17 cellular contexts compared by ENCODE assay signal in the genomic region with DNA sequence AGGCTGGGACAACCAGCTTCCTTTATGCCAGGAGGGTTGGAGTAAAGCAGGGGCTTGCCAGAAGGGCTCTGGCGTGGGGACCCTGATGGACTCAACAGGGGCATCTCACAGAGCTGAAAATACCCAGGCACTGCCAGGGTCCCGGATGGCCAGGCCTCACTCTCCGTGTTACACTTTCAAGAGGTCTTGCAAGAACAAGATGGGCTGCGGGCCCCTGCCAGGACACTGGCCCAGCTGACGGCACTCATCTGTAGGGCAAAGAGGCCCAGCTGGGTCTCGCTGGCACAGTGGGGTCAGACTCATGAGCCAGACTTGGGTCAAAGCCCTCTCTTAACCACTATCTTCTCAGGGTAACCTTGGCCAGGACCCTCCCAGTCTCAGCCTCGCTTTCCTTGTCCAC.
DNase-seq lines count a peak whose midpoint lies in the region; ATAC-seq, FAIRE-seq and TF ChIP-seq lines count a peak whose summit lies in the region.
"Had no signal": no experiment of that assay in that cellular context is flagged by ENCODE, and none has a peak within 500 bp of the region (broad histone marks: within the 10 kb centered on the region; RNA-seq: fewer than 3 reads in every experiment).

No MANE protein-coding gene starts in this region.

- CTCF ChIA-PET in CD4-positive, alpha-beta T cell (lab: Charles Lee): no interaction called here

- H3K27ac Mint-ChIP-seq in CD4-positive, alpha-beta T cell: peak overlapping the region; percentile 89
- H3K27ac Mint-ChIP-seq in stimulated activated naive B cell treated with anti-CD40 and anti-IgM and Interleukin-4, amounts not matched to agents 10 μg/mL and 1 μg/mL and 100 μg/mL, for 72 hours: peak overlapping the region; percentile 77
- no peak overlapping the region for H3K27ac Mint-ChIP-seq in neural progenitor cell

- dilution Hi-C loops in keratinocyte (cut with MboI; ENCODE audit: extremely low pct_ligation_motif_present, low sequenced_read_pairs): no loop called here

- H3K4me1 ChIP-seq in keratinocyte (ENCODE audit: control insufficient read depth, extremely low read depth, insufficient read depth, low read length) (peaks cover 41% of the 10 kb centered on the region), neural progenitor cell (peaks cover 24% of the 10 kb centered on the region)

- POLR2A ChIA-PET in CD4-positive, alpha-beta T cell (lab: Charles Lee): interaction anchor here (0.9 to 2.1 kb wide), 3 partner anchors 65 to 89 kb away, joined by 3 to 6 read pairs (median 4); no protein-coding TSS in a partner anchor

- no peaks in the 10 kb centered on the region for H3K9me3 ChIP-seq in CD4-positive, alpha-beta T cell (ENCODE audit: control insufficient read depth, low read length)
- H3K9me3 ChIP-seq in keratinocyte (ENCODE audit: control insufficient read depth, low read depth, low read length) (no peaks in the 10 kb centered on the region), neural progenitor cell (ENCODE audit: low read depth) (no peaks in the 10 kb centered on the region)
- H3K9me3 ChIP-seq: mucosa of descending colon had no signal

- H3K4me3 ChIP-seq in keratinocyte (ENCODE audit: control insufficient read depth in 2 of 3, extremely low read depth in 1 of 3, insufficient read depth in 2 of 3, low read depth in 1 of 3, low read length in 3 of 3) (no peak overlapping the region), neural progenitor cell (no peak overlapping the region)
- H3K4me3 ChIP-seq: GM12878, mucosa of descending colon had no signal

- H3K4me3 Mint-ChIP-seq in CD4-positive, alpha-beta T cell: no peak overlapping the region
- H3K4me3 Mint-ChIP-seq in stimulated activated naive B cell treated with anti-CD40 and anti-IgM and Interleukin-4, amounts not matched to agents 10 μg/mL and 1 μg/mL and 100 μg/mL, for 72 hours: no peak overlapping the region
- no peak overlapping the region for H3K4me3 Mint-ChIP-seq in neural progenitor cell

- no peak overlapping the region for H3K27ac ChIP-seq in CD4-positive, alpha-beta T cell (ENCODE audit: low read depth, low read length)
- H3K27ac ChIP-seq in caudate nucleus (ENCODE audit: low read depth, low read length) (peak overlapping the region; percentile 46), keratinocyte (ENCODE audit: control insufficient read depth, insufficient read depth, low read length) (peak overlapping the region; percentile 89), neural progenitor cell (no peak overlapping the region)

- no peak for FAIRE-seq in keratinocyte (lab: Jason Lieb, UNC)
- FAIRE-seq: colon, GM12878 had no signal

- H3K27me3 Mint-ChIP-seq in CD4-positive, alpha-beta T cell: no peaks in the 10 kb centered on the region
- no peaks in the 10 kb centered on the region for H3K27me3 Mint-ChIP-seq in stimulated activated naive B cell treated with anti-CD40 and anti-IgM and Interleukin-4, amounts not matched to agents 10 μg/mL and 1 μg/mL and 100 μg/mL, for 72 hours
- H3K27me3 Mint-ChIP-seq in neural progenitor cell (ENCODE audit: insufficient read depth, low read depth): peaks cover 2% of the 10 kb centered on the region

- H3K9ac ChIP-seq in keratinocyte (ENCODE audit: control insufficient read depth, extremely low read depth, insufficient read depth, low read length) (no peak overlapping the region), neural progenitor cell (no peak overlapping the region)

- peaks cover 12% of the 10 kb centered on the region for H3K36me3 Mint-ChIP-seq in CD4-positive, alpha-beta T cell (ENCODE audit: low read depth)
- H3K36me3 Mint-ChIP-seq in stimulated activated naive B cell treated with anti-CD40 and anti-IgM and Interleukin-4, amounts not matched to agents 10 μg/mL and 1 μg/mL and 100 μg/mL, for 72 hours: peaks cover 18 to 21% of the 10 kb centered on the region in 2 donors
- peaks cover 4% of the 10 kb centered on the region for H3K36me3 Mint-ChIP-seq in neural progenitor cell

- no peak for ATAC-seq in CD4-positive, alpha-beta T cell (ENCODE audit: poor library complexity)
- no peak for ATAC-seq in stimulated activated naive B cell treated with anti-CD40 and anti-IgM and Interleukin-4, amounts not matched to agents 10 μg/mL and 1 μg/mL and 100 μg/mL, for 72 hours (replicated peaks)
- ATAC-seq: GM12878, mucosa of descending colon had no signal

- H3K9me3 Mint-ChIP-seq in CD4-positive, alpha-beta T cell: no peaks in the 10 kb centered on the region
- H3K9me3 Mint-ChIP-seq in stimulated activated naive B cell treated with anti-CD40 and anti-IgM and Interleukin-4, amounts not matched to agents 10 μg/mL and 1 μg/mL and 100 μg/mL, for 72 hours: no peaks in the 10 kb centered on the region
- no peaks in the 10 kb centered on the region for H3K9me3 Mint-ChIP-seq in neural progenitor cell

- H3K79me2 ChIP-seq in keratinocyte (ENCODE audit: control insufficient read depth, insufficient read depth, low read length): peaks cover 14% of the 10 kb centered on the region
- no peaks in the 10 kb centered on the region for H3K79me2 ChIP-seq in neural progenitor cell (ENCODE audit: low read depth)

- peaks cover 6% of the 10 kb centered on the region for H3F3A ChIP-seq in neural progenitor cell (ENCODE audit: low read depth)

- no peak for DNase-seq in CD4-positive, alpha-beta T cell
- DNase-seq in caudate nucleus (lab: John Stamatoyannopoulos, UW) (no peak), keratinocyte (ENCODE audit: low read depth, low spot score) (no peak), neural progenitor cell (ENCODE audit: low spot score) (no peak), SHP77 treated with DMSO at 0.1 percent for 48 hours (lab: John Stamatoyannopoulos, UW) (no peak), GM19240 (ENCODE audit: insufficient read length, low spot score) (no peak), NCI-H1092 (lab: John Stamatoyannopoulos, UW) (no peak)
- DNase-seq in stimulated activated naive B cell treated with anti-CD40 and anti-IgM and Interleukin-4, amounts not matched to agents 10 μg/mL and 1 μg/mL and 100 μg/mL, for 72 hours: no peak
- DNase-seq: activated CD8-positive, alpha-beta memory T cell treated with anti-CD3 and anti-CD28 coated beads, Interleukin-2, amount 50 U/mL, for 4 hours; aorta; Karpas-422; NCI-H1417 treated with DMSO at 0.1 percent for 48 hours; NK-92 treated with Interleukin-12 subunit alpha and Interleukin-12 subunit beta, amount 100 ng/mL, for 24 hours; T-helper 1 cell had no signal

- intact Hi-C loops in CD4-positive, alpha-beta T cell (cut with DNase I, micrococcal nuclease): no loop called here

- no peak overlapping the region for H2AFZ ChIP-seq in keratinocyte (ENCODE audit: control insufficient read depth, low read length)
- no peak overlapping the region for H2AFZ ChIP-seq in neural progenitor cell (replicated peaks)

- no peak overlapping the region for H3K4me2 ChIP-seq in keratinocyte (ENCODE audit: control insufficient read depth, extremely low read depth, insufficient read depth, low read depth, low read length)
- no peak overlapping the region for H3K4me2 ChIP-seq in neural progenitor cell

- H3K36me3 ChIP-seq in keratinocyte (ENCODE audit: control insufficient read depth in 2 of 2, extremely low read depth in 1 of 2, insufficient read depth in 2 of 2, low read length in 2 of 2) (peaks cover 0 to 7% of the 10 kb centered on the region in 2 experiments), neural progenitor cell (no peaks in the 10 kb centered on the region)

- H3K9me1 ChIP-seq in keratinocyte (ENCODE audit: control insufficient read depth, extremely low read depth, insufficient read depth, low read length): no peaks in the 10 kb centered on the region

- no peak for TF ChIP-seq CTCF in CD4-positive, alpha-beta T cell (IDR thresholded peaks at IDR 0.05)
- TF ChIP-seq CTCF in keratinocyte (optimal IDR thresholded peaks at IDR 0.05 in 1 of 3, IDR thresholded peaks at IDR 0.05 in 1 of 3, conservative IDR thresholded peaks at IDR 0.05 in 1 of 3; ENCODE audit: extremely low read depth in 1 of 3, insufficient read depth in 2 of 3, low read length in 3 of 3) (no peak), neural progenitor cell (IDR thresholded peaks at IDR 0.05) (no peak)

- peaks cover 92% of the 10 kb centered on the region for H3K4me1 Mint-ChIP-seq in CD4-positive, alpha-beta T cell (ENCODE audit: low read depth)
- H3K4me1 Mint-ChIP-seq in stimulated activated naive B cell treated with anti-CD40 and anti-IgM and Interleukin-4, amounts not matched to agents 10 μg/mL and 1 μg/mL and 100 μg/mL, for 72 hours: peaks cover 78 to 95% of the 10 kb centered on the region in 2 donors
- H3K4me1 Mint-ChIP-seq in neural progenitor cell: peaks cover 18% of the 10 kb centered on the region

- H4K20me1 ChIP-seq in keratinocyte (ENCODE audit: control insufficient read depth, extremely low read depth, insufficient read depth, low read length) (no peaks in the 10 kb centered on the region), neural progenitor cell (ENCODE audit: low read depth) (peaks cover 48% of the 10 kb centered on the region)

- H3K27me3 ChIP-seq in CD4-positive, alpha-beta T cell (ENCODE audit: control insufficient read depth, insufficient read depth, low read length): no peaks in the 10 kb centered on the region
- H3K27me3 ChIP-seq in keratinocyte (ENCODE audit: control insufficient read depth, extremely low read depth, insufficient read depth, low read length): no peaks in the 10 kb centered on the region
- H3K27me3 ChIP-seq in neural progenitor cell: no peaks in the 10 kb centered on the region

Comparison
In these comparisons a context has a peak if more than half of its experiments do, and no peak if none do; other contexts are left out.
1. H3K27ac ChIP-seq: peak in caudate nucleus (single experiment) and keratinocyte (single experiment); none in CD4-positive, alpha-beta T cell (single experiment) and neural progenitor cell (single experiment).